Comparison of ENCODE assay signal across 8 cellular contexts in genomic region chr6:33208089-33208967, GRCh38. TPM values are rescaled to one million over a fixed set of nuclear protein-coding genes. Genes with fewer than 3 reads are reported as not detected.
A peak's percentile ranks its signal among the peaks of the same experiment; 100 is the strongest.
DNase-seq lines count a peak whose midpoint lies in the region; ATAC-seq and TF ChIP-seq lines count a peak whose summit lies in the region.

Gene RING1 (plus strand): TSS chr6:33208500. CDS start chr6:33208823, 323 bp downstream.

- ATAC-seq in GM19467 (IDR thresholded peaks at IDR 0.05; ENCODE audit: unreplicated experiment), result peak; percentile 46
- ATAC-seq in upper lobe of left lung (ENCODE audit: low FRiP score in 2 of 2), result peak; percentile 75 to 93

- H3K4me1 Mint-ChIP-seq in CD8-positive, alpha-beta memory T cell, result peaks cover 46 to 57% (median 49%) of the 10 kb centered on the region in 3 donors
- peaks cover 31% of the 10 kb centered on the region for H3K4me1 Mint-ChIP-seq in progenitor cell of endocrine pancreas (ENCODE audit: low read depth)

- no peaks in the 10 kb centered on the region for H3K9me3 ChIP-seq in CD8-positive, alpha-beta memory T cell (ENCODE audit: low read length)
- H3K9me3 ChIP-seq in left ventricle myocardium inferior (replicated peaks) (no peaks in the 10 kb centered on the region), upper lobe of left lung (no peaks in the 10 kb centered on the region)

- H3K36me3 ChIP-seq in CD8-positive, alpha-beta memory T cell (ENCODE audit: insufficient read depth, low read length), result peaks cover 17% of the 10 kb centered on the region
- H3K36me3 ChIP-seq in left ventricle myocardium inferior (peaks cover 31% of the 10 kb centered on the region), upper lobe of left lung (peaks cover 4 to 30% (median 17%) of the 10 kb centered on the region in 4 donors)

- no peaks in the 10 kb centered on the region for H3K9me3 Mint-ChIP-seq in CD8-positive, alpha-beta memory T cell
- no peaks in the 10 kb centered on the region for H3K9me3 Mint-ChIP-seq in progenitor cell of endocrine pancreas (ENCODE audit: low read depth)

- H3K27ac Mint-ChIP-seq in CD8-positive, alpha-beta memory T cell, result peak within 1 kb of the TSS; percentile 85 to 99 (median 97)
- peak within 1 kb of the TSS; percentile 98 for H3K27ac Mint-ChIP-seq in progenitor cell of endocrine pancreas

- CTCF ChIA-PET in CD8-positive, alpha-beta memory T cell (lab: Charles Lee), result interaction anchor here (0.9 to 2.2 kb wide), 6 partner anchors 10 to 224 kb away, joined by 3 to 11 read pairs (median 4); no protein-coding TSS in a partner anchor

- WGBS in upper lobe of left lung, 2 donors, result 0 to 2% methylated on average over 17 to 18 of the region's 86 CpGs

- peak in 1 of 4 donors; percentile 58 for TF ChIP-seq EP300 in upper lobe of left lung (IDR thresholded peaks at IDR 0.05)

- TF ChIP-seq POLR2A in upper lobe of left lung (IDR thresholded peaks at IDR 0.05), result peak; percentile 68 to 99 (median 94)

- H3K4me3 ChIP-seq in CD8-positive, alpha-beta memory T cell (ENCODE audit: low read length), result peak within 1 kb of the TSS; percentile 77
- H3K4me3 ChIP-seq in left ventricle myocardium inferior (peak within 1 kb of the TSS; percentile 83), upper lobe of left lung (peak within 1 kb of the TSS; percentile 62 to 91 (median 82))

- no peak for TF ChIP-seq CTCF in left ventricle myocardium inferior (IDR thresholded peaks at IDR 0.05; ENCODE audit: borderline replicate concordance)
- no peak for TF ChIP-seq CTCF in progenitor cell of endocrine pancreas (IDR thresholded peaks at IDR 0.05; ENCODE audit: unreplicated experiment)
- peak in 3 of 6 experiments; percentile 15 to 34 (median 31) for TF ChIP-seq CTCF in upper lobe of left lung (IDR thresholded peaks at IDR 0.05)

- peaks cover 8 to 51% (median 9%) of the 10 kb centered on the region in 3 donors for H3K36me3 Mint-ChIP-seq in CD8-positive, alpha-beta memory T cell
- H3K36me3 Mint-ChIP-seq in progenitor cell of endocrine pancreas (ENCODE audit: insufficient read depth), result peaks cover 11% of the 10 kb centered on the region

- H3K27me3 Mint-ChIP-seq in CD8-positive, alpha-beta memory T cell, result peaks cover 4 to 9% of the 10 kb centered on the region in 2 donors
- peaks cover 18% of the 10 kb centered on the region for H3K27me3 Mint-ChIP-seq in progenitor cell of endocrine pancreas

- no peaks in the 10 kb centered on the region for H3K27me3 ChIP-seq in CD8-positive, alpha-beta memory T cell (ENCODE audit: insufficient read depth, low read length, poor library complexity, severe bottlenecking)
- H3K27me3 ChIP-seq in left ventricle myocardium inferior (ENCODE audit: low read depth) (no peaks in the 10 kb centered on the region), upper lobe of left lung (no peaks in the 10 kb centered on the region)

- POLR2A ChIA-PET in CD8-positive, alpha-beta memory T cell (lab: Charles Lee), result interaction anchor here (0.6 to 1.9 kb wide), 10 partner anchors 9 to 240 kb away, joined by 3 to 12 read pairs (median 4); partner anchors contain the start of genes B3GALT4 and BRD2

- peak; percentile 86 to 92 (median 87) for DNase-seq in CD8-positive, alpha-beta memory T cell
- peak; percentile 70 for DNase-seq in MV-4-11 (lab: John Stamatoyannopoulos, UW)
- DNase-seq in T-helper 2 cell, result peak; percentile 75 to 90 (median 81)
- peak; percentile 46 for DNase-seq in amniotic stem cell (lab: John Stamatoyannopoulos, UW)
- peak; percentile 93 for DNase-seq in left ventricle myocardium inferior
- DNase-seq in progenitor cell of endocrine pancreas (ENCODE audit: low spot score, unreplicated experiment), result peak; percentile 67
- DNase-seq in upper lobe of left lung, result peak; percentile 91 to 97

- peak within 1 kb of the TSS; percentile 81 to 95 (median 90) for H3K4me3 Mint-ChIP-seq in CD8-positive, alpha-beta memory T cell
- H3K4me3 Mint-ChIP-seq in progenitor cell of endocrine pancreas (ENCODE audit: low read depth), result peak within 1 kb of the TSS; percentile 96

- intact Hi-C loops in left ventricle myocardium inferior (cut with micrococcal nuclease), result no loop called here

- H3K4me1 ChIP-seq in CD8-positive, alpha-beta memory T cell (ENCODE audit: insufficient read depth, low read length), result peaks cover 48% of the 10 kb centered on the region
- H3K4me1 ChIP-seq in left ventricle myocardium inferior, result peaks cover 58% of the 10 kb centered on the region
- H3K4me1 ChIP-seq in upper lobe of left lung, result peaks cover 37 to 54% (median 41%) of the 10 kb centered on the region in 4 donors

- peak within 1 kb of the TSS; percentile 95 for H3K27ac ChIP-seq in CD8-positive, alpha-beta memory T cell (ENCODE audit: low read depth, low read length)
- H3K27ac ChIP-seq in left ventricle myocardium inferior (replicated peaks), result peak within 1 kb of the TSS; percentile 94
- H3K27ac ChIP-seq in upper lobe of left lung, result peak within 1 kb of the TSS; percentile 84 to 94 (median 90)

RNA-seq across cellular contexts. Expression of gene RING1, which starts in this region (rescaled TPM):
- 10 to 100 TPM; 43.1 to 47.0 TPM for total RNA-seq in CD8-positive, alpha-beta memory T cell
- polyA plus RNA-seq in CD8-positive, alpha-beta memory T cell, result 10.1 TPM
- total RNA-seq in left ventricle myocardium inferior, result 28.4 TPM
- 56.2 and 62.4 TPM in 2 replicates for total RNA-seq in progenitor cell of endocrine pancreas
- total RNA-seq in upper lobe of left lung, result 10 to 100 TPM; 17.9 to 50.6 (median 40.4) TPM

Comparison
In these comparisons a context has a peak if more than half of its experiments do, and no peak if none do; other contexts are left out.
1. Peak in every context shown above with its lines: DNase-seq, ATAC-seq, H3K4me3 ChIP-seq and H3K27ac ChIP-seq.